Comparison of ENCODE assay signal across 16 cellular contexts in genomic region chr12:33476058-33476457, GRCh38. TPM values are rescaled to one million over a fixed set of nuclear protein-coding genes. Genes with fewer than 3 reads are reported as not detected.
DNase-seq lines count a peak whose midpoint lies in the region; ATAC-seq, FAIRE-seq and TF ChIP-seq lines count a peak whose summit lies in the region.
"Had no signal": no experiment of that assay in that cellular context is flagged by ENCODE, and none has a peak within 500 bp of the region (broad histone marks: within the 10 kb centered on the region; RNA-seq: fewer than 3 reads in every experiment).

No MANE protein-coding gene starts in this region.

- ATAC-seq in foreskin keratinocyte (no peak), pancreas (no peak)
- ATAC-seq: Right ventricle myocardium inferior had no signal

- no peak overlapping the region for H3K4me3 ChIP-seq in pancreas
- H3K4me3 ChIP-seq: BLaER1, SK-N-MC had no signal

- DNase-seq in LHCN-M2 (ENCODE audit: low read depth) (peak; percentile 85), amniotic epithelial cell (ENCODE audit: low read depth) (peak; percentile 54), foreskin keratinocyte (peak; percentile 7 to 72), urothelium cell line (ENCODE audit: low spot score) (peak; percentile 16), OCI-M2 (lab: John Stamatoyannopoulos, UW; ENCODE audit: unreplicated experiment) (no peak), pancreas (no peak), ACHN (no peak)
- DNase-seq: CD8-positive, alpha-beta memory T cell; NCI-H1048; NCI-H2227 treated with DMSO at 0.1 percent for 48 hours; NCI-H526; OCI-M1 had no signal

- peaks cover 0 to 5% (median 0%) of the 10 kb centered on the region in 4 donors for H3K9me3 ChIP-seq in pancreas
- H3K9me3 ChIP-seq: BLaER1 had no signal

- intact Hi-C loops in pancreas (cut with DNase I) = no loop called here

- no peak overlapping the region for H3K27ac ChIP-seq in foreskin keratinocyte
- no peak overlapping the region for H3K27ac ChIP-seq in pancreas
- H3K27ac ChIP-seq: BLaER1, SK-N-MC had no signal

- H3K4me1 ChIP-seq in foreskin keratinocyte (peaks cover 5% of the 10 kb centered on the region), pancreas (no peaks in the 10 kb centered on the region)
- H3K4me1 ChIP-seq: BLaER1 had no signal

- in situ Hi-C loops in ACHN (cut with HindIII; ENCODE audit: low pct_ligation_motif_present, low pct_unique_long_range_greater_than_20kb, low sequenced_read_pairs) = no loop called here

- H3K36me3 ChIP-seq in pancreas = no peaks in the 10 kb centered on the region
- H3K36me3 ChIP-seq: BLaER1 had no signal

- no peak for FAIRE-seq in urothelium cell line (lab: Jason Lieb, UNC)
- no peak for FAIRE-seq in pancreas (lab: Jason Lieb, UNC)
- FAIRE-seq: H1 had no signal

- H3K27me3 ChIP-seq in foreskin keratinocyte (no peaks in the 10 kb centered on the region), pancreas (no peaks in the 10 kb centered on the region)
- H3K27me3 ChIP-seq: BLaER1 had no signal

- 35 to 59% methylated on average over 1 of the region's 1 CpG for WGBS in pancreas, 2 donors

- TF ChIP-seq CTCF in foreskin keratinocyte (conservative IDR thresholded peaks at IDR 0.05) = no peak
- no peak for TF ChIP-seq CTCF in pancreas (IDR thresholded peaks at IDR 0.05)

RNA-seq across cellular contexts. Expression of gene SYT10, which starts 36.4 kb away (rescaled TPM):
- total RNA-seq in LHCN-M2 (2014; rRNA removed) = not detected in 2 replicates
- not detected for polyA plus RNA-seq in LHCN-M2 (2012)
- total RNA-seq in foreskin keratinocyte = not detected in 2 replicates
- polyA plus RNA-seq in foreskin keratinocyte = not detected in 2 replicates
- total RNA-seq in pancreas = under 1 TPM in 1 of 6 donors, not detected in 5; 0.03 TPM
- under 1 TPM in 1 of 2 donors, not detected in 1; 0.05 TPM for polyA plus RNA-seq in pancreas
- total RNA-seq: CD8-positive, alpha-beta memory T cell; Right ventricle myocardium inferior had no signal
- polyA plus RNA-seq: CD8-positive, alpha-beta memory T cell had no signal

Comparison
In these comparisons a context has a peak if more than half of its experiments do, and no peak if none do; other contexts are left out.
1. DNase-seq: peak in LHCN-M2 (single experiment), amniotic epithelial cell (single experiment), foreskin keratinocyte (2 of 2) and urothelium cell line (single experiment); none in OCI-M2 (single experiment), pancreas (0 of 6) and ACHN (single experiment).